ENCODE assay signal across 8 cellular contexts in genomic region chr11:118820412-118821357, GRCh38. TPM values are rescaled to one million over a fixed set of nuclear protein-coding genes. Genes with fewer than 3 reads are reported as not detected.
A peak's percentile ranks its signal among the peaks of the same experiment; 100 is the strongest.
DNase-seq lines count a peak whose midpoint lies in the region; ATAC-seq and TF ChIP-seq lines count a peak whose summit lies in the region.

No MANE protein-coding gene starts in this region.

- H3K79me2 ChIP-seq in neural progenitor cell (ENCODE audit: low read depth): no peaks in the 10 kb centered on the region

- H3K27ac ChIP-seq in neural progenitor cell: no peak overlapping the region

- H3K4me1 ChIP-seq in neural progenitor cell: no peaks in the 10 kb centered on the region

- no peak overlapping the region for H3K9ac ChIP-seq in neural progenitor cell

- intact Hi-C loops in activated CD4-positive, alpha-beta T cell treated with anti-CD3 and anti-CD28 coated beads, Interleukin-2, amount 10 ng/mL, durations not matched to agents 24 days and 14 days (cut with micrococcal nuclease): no loop called here

- H3K4me1 Mint-ChIP-seq in neural progenitor cell (peaks cover 8% of the 10 kb centered on the region), immature natural killer cell (no peaks in the 10 kb centered on the region)
- peaks cover 2% of the 10 kb centered on the region for H3K4me1 Mint-ChIP-seq in activated CD4-positive, alpha-beta T cell treated with anti-CD3 and anti-CD28 coated beads, Interleukin-2, amount 10 ng/mL, durations not matched to agents 24 days and 14 days

- peak; percentile 11 for DNase-seq in activated naive CD4-positive, alpha-beta T cell treated with Interleukin-2 at 50 U/mL for 16 hours
- no peak for DNase-seq in activated naive CD4-positive, alpha-beta T cell treated with anti-CD3 and anti-CD28 coated beads, Interleukin-2, amount 50 U/mL, for 16 hours
- DNase-seq in NCI-H510A (lab: John Stamatoyannopoulos, UW): peak; percentile 40
- peak; percentile 26 for DNase-seq in epithelial cell of esophagus (ENCODE audit: low read depth)
- peak; percentile 12 for DNase-seq in neural progenitor cell (ENCODE audit: low spot score)
- no peak for DNase-seq in immature natural killer cell
- no peak for DNase-seq in activated CD4-positive, alpha-beta T cell treated with anti-CD3 and anti-CD28 coated beads, Interleukin-2, amount 10 ng/mL, durations not matched to agents 24 days and 14 days

- H3K27ac Mint-ChIP-seq in neural progenitor cell: no peak overlapping the region
- no peak overlapping the region for H3K27ac Mint-ChIP-seq in immature natural killer cell
- H3K27ac Mint-ChIP-seq in activated CD4-positive, alpha-beta T cell treated with anti-CD3 and anti-CD28 coated beads, Interleukin-2, amount 10 ng/mL, durations not matched to agents 24 days and 14 days: no peak overlapping the region

- peak; percentile 76 for ATAC-seq in HG02763 (IDR thresholded peaks at IDR 0.05; ENCODE audit: unreplicated experiment)

- H3K27me3 ChIP-seq in neural progenitor cell: no peaks in the 10 kb centered on the region

- H3K36me3 Mint-ChIP-seq in neural progenitor cell (no peaks in the 10 kb centered on the region), immature natural killer cell (no peaks in the 10 kb centered on the region)
- no peaks in the 10 kb centered on the region for H3K36me3 Mint-ChIP-seq in activated CD4-positive, alpha-beta T cell treated with anti-CD3 and anti-CD28 coated beads, Interleukin-2, amount 10 ng/mL, durations not matched to agents 24 days and 14 days (ENCODE audit: low read depth)

- no peak for TF ChIP-seq CTCF in epithelial cell of esophagus (IDR thresholded peaks at IDR 0.05; ENCODE audit: insufficient read depth, low read depth, low read length, missing control alignments)
- TF ChIP-seq CTCF in neural progenitor cell (IDR thresholded peaks at IDR 0.05): no peak

- no peaks in the 10 kb centered on the region for H3K9me3 ChIP-seq in neural progenitor cell (ENCODE audit: low read depth)

- H3F3A ChIP-seq in neural progenitor cell (ENCODE audit: low read depth): no peaks in the 10 kb centered on the region

- H3K9me3 Mint-ChIP-seq in neural progenitor cell (no peaks in the 10 kb centered on the region), immature natural killer cell (no peaks in the 10 kb centered on the region)
- peaks cover 3% of the 10 kb centered on the region for H3K9me3 Mint-ChIP-seq in activated CD4-positive, alpha-beta T cell treated with anti-CD3 and anti-CD28 coated beads, Interleukin-2, amount 10 ng/mL, durations not matched to agents 24 days and 14 days

- H3K36me3 ChIP-seq in neural progenitor cell: no peaks in the 10 kb centered on the region

- H3K4me3 Mint-ChIP-seq in neural progenitor cell (no peak overlapping the region), immature natural killer cell (no peak overlapping the region)
- H3K4me3 Mint-ChIP-seq in activated CD4-positive, alpha-beta T cell treated with anti-CD3 and anti-CD28 coated beads, Interleukin-2, amount 10 ng/mL, durations not matched to agents 24 days and 14 days: no peak overlapping the region

- H4K20me1 ChIP-seq in neural progenitor cell (ENCODE audit: low read depth): no peaks in the 10 kb centered on the region

- H2AFZ ChIP-seq in neural progenitor cell (replicated peaks): peak overlapping the region; percentile 72

- H3K27me3 Mint-ChIP-seq in neural progenitor cell (ENCODE audit: insufficient read depth, low read depth) (peaks cover 2% of the 10 kb centered on the region), immature natural killer cell (ENCODE audit: low read depth in 3 of 3) (peaks cover 0 to 6% (median 0%) of the 10 kb centered on the region in 3 donors)
- no peaks in the 10 kb centered on the region for H3K27me3 Mint-ChIP-seq in activated CD4-positive, alpha-beta T cell treated with anti-CD3 and anti-CD28 coated beads, Interleukin-2, amount 10 ng/mL, durations not matched to agents 24 days and 14 days

- no peak overlapping the region for H3K4me3 ChIP-seq in epithelial cell of esophagus (ENCODE audit: low read length)
- H3K4me3 ChIP-seq in neural progenitor cell: no peak overlapping the region

- H3K4me2 ChIP-seq in neural progenitor cell: no peak overlapping the region

RNA-seq across cellular contexts. Expression of gene DDX6, which starts 29.7 kb away (rescaled TPM):
- 191 and 332 TPM in 2 replicates for total RNA-seq in neural progenitor cell (ENCODE audit: low replicate concordance)
- 100 to 1,000 TPM in 1 of 3 donors, 10 to 100 TPM in 2; 61.4 to 124 (median 90.2) TPM for polyA plus RNA-seq in immature natural killer cell
- total RNA-seq in activated CD4-positive, alpha-beta T cell treated with anti-CD3 and anti-CD28 coated beads, Interleukin-2, amount 10 ng/mL, durations not matched to agents 24 days and 14 days: 117 TPM in 2 replicates

Comparison
In these comparisons a context has a peak if more than half of its experiments do, and no peak if none do; other contexts are left out.
1. DNase-seq: peak in activated naive CD4-positive, alpha-beta T cell treated with Interleukin-2 at 50 U/mL for 16 hours (single experiment), NCI-H510A (single experiment), epithelial cell of esophagus (single experiment) and neural progenitor cell (single experiment); none in activated naive CD4-positive, alpha-beta T cell treated with anti-CD3 and anti-CD28 coated beads, Interleukin-2, amount 50 U/mL, for 16 hours (single experiment), immature natural killer cell (0 of 3) and activated CD4-positive, alpha-beta T cell treated with anti-CD3 and anti-CD28 coated beads, Interleukin-2, amount 10 ng/mL, durations not matched to agents 24 days and 14 days (single experiment).